ENCODE assay signal across 11 cellular contexts in the genomic region with DNA sequence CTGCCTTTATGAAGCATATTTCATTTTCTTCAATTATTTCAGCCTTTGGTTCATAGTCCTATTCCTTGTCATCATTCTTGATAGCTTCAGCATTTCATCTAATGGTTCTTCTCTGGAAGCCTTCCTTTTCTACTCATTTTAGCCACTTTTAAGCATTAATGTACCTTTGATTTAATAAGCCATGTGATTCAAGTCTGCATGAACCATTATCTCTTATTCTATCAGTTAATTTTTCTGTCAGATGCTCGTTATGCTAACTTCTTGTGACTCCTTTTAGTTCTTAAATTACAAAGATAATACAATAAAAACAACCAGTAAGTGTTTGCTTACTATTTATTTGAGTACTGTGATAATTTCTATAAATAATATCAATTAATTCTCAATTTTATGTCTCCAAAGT.
"Had no signal": no experiment of that assay in that cellular context is flagged by ENCODE, and none has a peak within 500 bp of the region (broad histone marks: within the 10 kb centered on the region; RNA-seq: fewer than 3 reads in every experiment).

No MANE protein-coding gene starts in this region.

- H3K27ac ChIP-seq: GM23248 had no signal

- H3K9me3 Mint-ChIP-seq: GM23338, H9, HFFc6 had no signal

- H3K9ac ChIP-seq: GM23248 had no signal

- H3K4me3 ChIP-seq: GM23248, GM23338, HAP-1 had no signal

- H3K9me3 ChIP-seq: HAP-1 had no signal

- FAIRE-seq: H1, H54 had no signal

- H3K36me3 ChIP-seq: HAP-1 had no signal

- H3K27ac Mint-ChIP-seq: GM23338, H9, HFFc6 had no signal

- ATAC-seq: GM23338, HCT116 had no signal

- DNase-seq: GM23248, GOT3, H7, H9, HCEC 1CT, HFFc6 had no signal

- H3K4me3 Mint-ChIP-seq: GM23338, H9, HFFc6 had no signal

- H2AFZ ChIP-seq: GM23248, GM23338 had no signal

- H3K4me2 ChIP-seq: GM23338 had no signal
